Comparison of ENCODE assay signal across 1 cellular context in genomic region chr12:12717586-12718381, GRCh38.
TF ChIP-seq lines count a peak whose summit lies in the region.

No MANE protein-coding gene starts in this region.

TF ChIP-seq in SK-N-SH, 30 proteins besides CTCF, POLR2A, EP300 and RAD21 (continued from another document):
- TF ChIP-seq USF1 (IDR thresholded peaks at IDR 0.05; ENCODE audit: borderline replicate concordance, low read depth) (no peak), TCF12 (IDR thresholded peaks at IDR 0.05) (no peak), REST (IDR thresholded peaks at IDR 0.05; ENCODE audit: low read depth, low read length) (no peak), POLR2AphosphoS5 (IDR thresholded peaks at IDR 0.05; ENCODE audit: low read depth, low read length) (0 out of 2 replicates have a peak, but pooled peaks have one; percentile 3), FOSL2 (IDR thresholded peaks at IDR 0.05; ENCODE audit: borderline replicate concordance, low read depth) (no peak)
